9 cellular contexts compared by ENCODE assay signal in genomic region chr22:37633693-37634504, GRCh38. TPM values are rescaled to one million over a fixed set of nuclear protein-coding genes. Genes with fewer than 3 reads are reported as not detected.
DNase-seq lines count a peak whose midpoint lies in the region; ATAC-seq and TF ChIP-seq lines count a peak whose summit lies in the region.
"Had no signal": no experiment of that assay in that cellular context is flagged by ENCODE, and none has a peak within 500 bp of the region (broad histone marks: within the 10 kb centered on the region; RNA-seq: fewer than 3 reads in every experiment).

No MANE protein-coding gene starts in this region.

- H3K4me2 ChIP-seq in skeletal muscle satellite cell (ENCODE audit: low read length): peak overlapping the region; percentile 72

- H3K27ac ChIP-seq in CD8-positive, alpha-beta memory T cell (ENCODE audit: low read depth, low read length): peak overlapping the region; percentile 59
- H3K27ac ChIP-seq in SK-N-MC (peak overlapping the region; percentile 2; the same call in 1 of the 2 replicates), brain microvascular endothelial cell (peak overlapping the region; percentile 66)
- H3K27ac ChIP-seq: VCaP had no signal

- CTCF ChIA-PET in CD8-positive, alpha-beta memory T cell (lab: Charles Lee): interaction anchor here (0.6 to 16.3 kb wide), 10 partner anchors 7 to 543 kb away, joined by 3 to 375 read pairs (median 12); partner anchors contain the start of genes GGA1, LGALS1, NOL12 and PDXP

- POLR2A ChIA-PET in CD8-positive, alpha-beta memory T cell (lab: Charles Lee): interaction anchor here (1.0 to 9.6 kb wide), 4 partner anchors 9 to 43 kb away, joined by 5 to 50 read pairs (median 18); partner anchors contain the start of genes GGA1 and PDXP

- H3K9me3 ChIP-seq in CD8-positive, alpha-beta memory T cell (ENCODE audit: low read length): no peaks in the 10 kb centered on the region
- H3K9me3 ChIP-seq in SK-N-MC (ENCODE audit: low read depth, low read length) (no peaks in the 10 kb centered on the region), skeletal muscle satellite cell (replicated peaks; ENCODE audit: low read length) (no peaks in the 10 kb centered on the region)

- H3K27ac Mint-ChIP-seq in CD8-positive, alpha-beta memory T cell: peak overlapping the region; percentile 89 to 99 (median 96)

- peak overlapping the region; percentile 50 for H3K4me3 ChIP-seq in CD8-positive, alpha-beta memory T cell (ENCODE audit: low read length)
- peak overlapping the region; percentile 1; the same call in 1 of the 2 replicates for H3K4me3 ChIP-seq in SK-N-MC
- H3K4me3 ChIP-seq in brain microvascular endothelial cell (ENCODE audit: low read depth, low read length): no peak overlapping the region
- H3K4me3 ChIP-seq in skeletal muscle satellite cell (ENCODE audit: low read length): peak overlapping the region; percentile 33

- ATAC-seq in GM19395 (IDR thresholded peaks at IDR 0.05; ENCODE audit: unreplicated experiment) (peak; percentile 49), HG03439 (IDR thresholded peaks at IDR 0.05; ENCODE audit: unreplicated experiment) (peak; percentile 47)

- H3K27me3 Mint-ChIP-seq in CD8-positive, alpha-beta memory T cell: no peaks in the 10 kb centered on the region

- H3K4me1 ChIP-seq in CD8-positive, alpha-beta memory T cell (ENCODE audit: insufficient read depth, low read length): peaks cover 77% of the 10 kb centered on the region
- peaks cover 38% of the 10 kb centered on the region for H3K4me1 ChIP-seq in skeletal muscle satellite cell (ENCODE audit: control insufficient read depth, insufficient read depth, low read length)

- peak overlapping the region; percentile 72 to 95 (median 83) for H3K4me3 Mint-ChIP-seq in CD8-positive, alpha-beta memory T cell

- H3K9ac ChIP-seq in SK-N-MC (ENCODE audit: insufficient read length): peak overlapping the region; percentile 2
- peak overlapping the region; percentile 51 for H3K9ac ChIP-seq in skeletal muscle satellite cell (ENCODE audit: low read depth, low read length)

- DNase-seq in CD8-positive, alpha-beta memory T cell: peak; percentile 47 to 80 (median 54)
- DNase-seq in SK-N-MC (ENCODE audit: low read depth, low spot score) (no peak), brain microvascular endothelial cell (peak; percentile 76), inferior parietal cortex (ENCODE audit: extremely low spot score) (peak; percentile 49), DMS79 treated with DMSO at 0.1 percent for 48 hours (lab: John Stamatoyannopoulos, UW) (no peak)

- no peaks in the 10 kb centered on the region for H3K9me3 Mint-ChIP-seq in CD8-positive, alpha-beta memory T cell

- no peaks in the 10 kb centered on the region for H3K36me3 ChIP-seq in CD8-positive, alpha-beta memory T cell (ENCODE audit: insufficient read depth, low read length)
- H3K36me3 ChIP-seq in SK-N-MC (ENCODE audit: insufficient read depth, low read length) (no peaks in the 10 kb centered on the region), brain microvascular endothelial cell (replicated peaks) (no peaks in the 10 kb centered on the region), skeletal muscle satellite cell (ENCODE audit: insufficient read depth, low read length) (no peaks in the 10 kb centered on the region)

- H3K36me3 Mint-ChIP-seq in CD8-positive, alpha-beta memory T cell: peaks cover 0 to 16% (median 0%) of the 10 kb centered on the region in 3 donors

- no peaks in the 10 kb centered on the region for H3K27me3 ChIP-seq in CD8-positive, alpha-beta memory T cell (ENCODE audit: insufficient read depth, low read length, poor library complexity, severe bottlenecking)
- no peaks in the 10 kb centered on the region for H3K27me3 ChIP-seq in brain microvascular endothelial cell (replicated peaks)
- no peaks in the 10 kb centered on the region for H3K27me3 ChIP-seq in skeletal muscle satellite cell (ENCODE audit: control insufficient read depth, insufficient read depth, low read length)

- peaks cover 66 to 92% (median 69%) of the 10 kb centered on the region in 3 donors for H3K4me1 Mint-ChIP-seq in CD8-positive, alpha-beta memory T cell

- TF ChIP-seq CTCF in brain microvascular endothelial cell (IDR thresholded peaks at IDR 0.05; ENCODE audit: low read depth, low read length, missing control alignments): peak; percentile 48

- in situ Hi-C loops in brain microvascular endothelial cell (cut with HindIII; ENCODE audit: low pct_ligation_motif_present, low sequenced_read_pairs): no loop called here

RNA-seq across cellular contexts. Expression of gene SH3BP1, which starts 5.6 kb away (rescaled TPM):
- 10 to 100 TPM; 93.1 to 94.6 TPM for total RNA-seq in CD8-positive, alpha-beta memory T cell
- 32.3 TPM for polyA plus RNA-seq in CD8-positive, alpha-beta memory T cell
- total RNA-seq in skeletal muscle satellite cell (2012; rRNA removed): 10.5 and 13.4 TPM in 2 replicates

RNA-seq across cellular contexts. Expression of gene PDXP, which starts 24.6 kb away (rescaled TPM):
- total RNA-seq in CD8-positive, alpha-beta memory T cell: 10 to 100 TPM; 36.0 to 37.8 TPM
- 7.1 TPM for polyA plus RNA-seq in CD8-positive, alpha-beta memory T cell
- total RNA-seq in skeletal muscle satellite cell (2012; rRNA removed): 10.1 and 17.3 TPM in 2 replicates

RNA-seq across cellular contexts. Expression of gene GGA1, which starts 25.3 kb away (rescaled TPM):
- 10 to 100 TPM; 69.1 to 74.3 TPM for total RNA-seq in CD8-positive, alpha-beta memory T cell
- 34.9 TPM for polyA plus RNA-seq in CD8-positive, alpha-beta memory T cell
- total RNA-seq in skeletal muscle satellite cell (2012; rRNA removed): 29.7 and 46.4 TPM in 2 replicates

RNA-seq across cellular contexts. Expression of gene LGALS1, which starts 41.5 kb away (rescaled TPM):
- 100 to 1,000 TPM; 204 to 223 TPM for total RNA-seq in CD8-positive, alpha-beta memory T cell
- polyA plus RNA-seq in CD8-positive, alpha-beta memory T cell: 182 TPM
- total RNA-seq in skeletal muscle satellite cell (2012; rRNA removed): 4,494 and 5,107 TPM in 2 replicates

RNA-seq across cellular contexts. Expression of gene NOL12, which starts 52.2 kb away (rescaled TPM):
- total RNA-seq in CD8-positive, alpha-beta memory T cell: 10 to 100 TPM; 53.6 to 57.2 TPM
- polyA plus RNA-seq in CD8-positive, alpha-beta memory T cell: 38.3 TPM
- total RNA-seq in skeletal muscle satellite cell (2012; rRNA removed): 38.0 and 39.5 TPM in 2 replicates

Comparison
In these comparisons a context has a peak if more than half of its experiments do, and no peak if none do; other contexts are left out.
1. DNase-seq: peak in CD8-positive, alpha-beta memory T cell (5 of 5), brain microvascular endothelial cell (single experiment) and inferior parietal cortex (single experiment); none in SK-N-MC (single experiment) and DMS79 treated with DMSO at 0.1 percent for 48 hours (single experiment).
2. H3K27ac ChIP-seq: peak in every context shown above with its lines; median percentile 66 in brain microvascular endothelial cell; 59 in CD8-positive, alpha-beta memory T cell; 2 in SK-N-MC.